In genomic region chr3:46338840-46339239, GRCh38 we compare ENCODE assay signal across 11 cellular contexts. TPM values are rescaled to one million over a fixed set of nuclear protein-coding genes. Genes with fewer than 3 reads are reported as not detected.
"Had no signal": no experiment of that assay in that cellular context is flagged by ENCODE, and none has a peak within 500 bp of the region (broad histone marks: within the 10 kb centered on the region; RNA-seq: fewer than 3 reads in every experiment).

No MANE protein-coding gene starts in this region.

- H3K36me3 ChIP-seq: HAP-1 had no signal

- H3K4me3 Mint-ChIP-seq: GM23338, HFFc6 had no signal

- H3K4me3 ChIP-seq: GM23248, GM23338, HAP-1 had no signal

- H3K9ac ChIP-seq: GM23248 had no signal

- H3K9me3 Mint-ChIP-seq: HFFc6 had no signal

- H3K27ac Mint-ChIP-seq: GM23338, HFFc6 had no signal

- H3K9me3 ChIP-seq: HAP-1 had no signal

- DNase-seq: GM23248, GOT3, H7, HCEC 1CT, HFFc6 had no signal

- ATAC-seq: GM23338, HCT116 had no signal

- H3K4me2 ChIP-seq: GM23338 had no signal

- H3K4me1 ChIP-seq: HAP-1 had no signal

- FAIRE-seq: H1, H54 had no signal

- H3K4me1 Mint-ChIP-seq: GM23338 had no signal

- H2AFZ ChIP-seq: GM23248, GM23338 had no signal

- H3K27ac ChIP-seq: GM23248 had no signal

RNA-seq across cellular contexts. Expression of gene CCR2, which starts 15.1 kb away (rescaled TPM):
- total RNA-seq: GM23248, GM23338, H1, H4, H7, HFFc6 had no signal
- polyA plus RNA-seq: GM23248, GM23338, H1 had no signal

RNA-seq across cellular contexts. Expression of gene CCR5, which starts 31.9 kb away (rescaled TPM):
- total RNA-seq: GM23248, GM23338, H1, H4, H7, HFFc6 had no signal
- polyA plus RNA-seq: GM23248, GM23338, H1 had no signal
